Comparison of ENCODE assay signal across 8 cellular contexts in the genomic region with DNA sequence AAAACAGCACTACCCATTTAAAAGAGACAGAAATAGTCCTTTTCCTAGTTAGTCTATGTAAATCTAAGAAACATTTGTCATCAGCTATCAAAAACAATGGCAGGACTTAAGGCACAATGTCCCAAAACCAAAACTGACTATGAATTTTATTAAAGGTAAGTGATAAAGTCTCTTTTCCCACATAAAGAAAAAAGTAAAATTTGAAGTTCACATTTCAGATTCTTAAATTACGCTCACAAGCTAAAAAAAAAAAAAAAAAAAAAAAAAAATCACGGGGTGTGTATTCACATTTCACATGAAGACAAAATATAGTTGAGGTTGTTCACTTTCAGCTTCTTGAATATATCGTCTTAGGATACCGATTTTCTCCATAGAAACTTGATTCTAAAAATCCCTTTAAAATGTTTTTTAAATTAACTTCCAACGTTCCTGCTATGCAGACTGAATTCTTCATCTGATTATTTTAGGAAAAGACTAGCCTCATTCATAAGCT. TPM values are rescaled to one million over a fixed set of nuclear protein-coding genes. Genes with fewer than 3 reads are reported as not detected.
DNase-seq lines count a peak whose midpoint lies in the region; ATAC-seq, FAIRE-seq and TF ChIP-seq lines count a peak whose summit lies in the region.

No MANE protein-coding gene starts in this region.

- no peak for ATAC-seq in A549
- ATAC-seq in IMR-90 (ENCODE audit: low read depth): no peak
- no peak for ATAC-seq in HG03045 (IDR thresholded peaks at IDR 0.05; ENCODE audit: unreplicated experiment)
- ATAC-seq in HG03442 (IDR thresholded peaks at IDR 0.05; ENCODE audit: unreplicated experiment): no peak

- H3K27me3 ChIP-seq in IMR-90 (ENCODE audit: control insufficient read depth, insufficient read depth, low read length): no peaks in the 10 kb centered on the region
- H3K27me3 ChIP-seq in muscle layer of colon (ENCODE audit: control insufficient read depth in 1 of 2, insufficient read depth in 2 of 2, low read length in 2 of 2): no peaks in the 10 kb centered on the region

- peak overlapping the region; percentile 92; the same call in 1 of the 2 replicates for H3K14ac ChIP-seq in IMR-90 (replicated peaks; ENCODE audit: low read depth, low read length)

- no peaks in the 10 kb centered on the region for H3K9me3 ChIP-seq in A549
- no peaks in the 10 kb centered on the region for H3K9me3 ChIP-seq in IMR-90 (ENCODE audit: control insufficient read depth, insufficient read depth, low read length)
- no peaks in the 10 kb centered on the region for H3K9me3 ChIP-seq in muscle layer of colon (ENCODE audit: low read length)

- CTCF ChIA-PET in A549 (lab: Yijun Ruan, JAX) (interaction anchor here (0.8 to 1.7 kb wide), 8 partner anchors 13 to 731 kb away, joined by 3 to 19 read pairs (median 4); partner anchors contain the start of gene NUDT13), IMR-90 (lab: Yijun Ruan, JAX) (interaction anchor here (0.6 to 1.4 kb wide), 3 partner anchors 9 to 1466 kb away, joined by 3 to 6 read pairs (median 4); no protein-coding TSS in a partner anchor)

- peak overlapping the region; percentile 87 for H2BK5ac ChIP-seq in IMR-90 (ENCODE audit: low read depth, low read length, poor library complexity, severe bottlenecking)

- H4K91ac ChIP-seq in IMR-90 (ENCODE audit: insufficient read depth, low read depth, low read length): no peak overlapping the region

- H3K18ac ChIP-seq in IMR-90 (ENCODE audit: low read depth, low read length): peak overlapping the region; percentile 46; the same call in 1 of the 2 replicates

- no peaks in the 10 kb centered on the region; the same call in 1 of the 2 replicates for H3K9me1 ChIP-seq in IMR-90 (ENCODE audit: insufficient read depth, low read length)

- no peak overlapping the region for H2BK120ac ChIP-seq in IMR-90 (ENCODE audit: low read depth, low read length)

- H2BK15ac ChIP-seq in IMR-90 (ENCODE audit: low read depth, low read length): no peak overlapping the region

- POLR2A ChIA-PET in A549 (lab: Yijun Ruan, JAX): interaction anchor here (0.6 to 3.4 kb wide), 6 partner anchors 12 to 458 kb away, joined by 3 to 55 read pairs (median 5); partner anchors contain the start of genes ECD, FAM149B1 and NUDT13
- POLR2A ChIA-PET in IMR-90 (lab: Charles Lee; ENCODE audit: unreplicated experiment): interaction anchor here (0.5 to 0.6 kb wide), 5 partner anchors 15 to 275 kb away, joined by 4 to 18 read pairs (median 5); no protein-coding TSS in a partner anchor

- no peak for TF ChIP-seq CTCF in A549 (IDR thresholded peaks at IDR 0.05)
- TF ChIP-seq CTCF in IMR-90 (conservative IDR thresholded peaks at IDR 0.05; ENCODE audit: low read depth, low read length): no peak

- peak overlapping the region; percentile 72 for H3K4me2 ChIP-seq in A549
- H3K4me2 ChIP-seq in IMR-90 (ENCODE audit: low read depth, low read length): peak overlapping the region; percentile 92

- peaks cover 35% of the 10 kb centered on the region for H4K20me1 ChIP-seq in IMR-90 (ENCODE audit: insufficient read depth, low read length)

- H4K5ac ChIP-seq in IMR-90 (ENCODE audit: low read depth, low read length): peak overlapping the region; percentile 32; the same call in 1 of the 2 replicates

- H3K79me1 ChIP-seq in IMR-90 (ENCODE audit: low read depth in 1 of 2, low read length in 2 of 2): peaks cover 0 to 16% of the 10 kb centered on the region in 2 experiments; a peak in 2 of 4 replicates

- H3K4ac ChIP-seq in IMR-90 (ENCODE audit: low read depth, low read length): peak overlapping the region; percentile 24; the same call in 1 of the 2 replicates

- no TSS peak for BruUV-seq in IMR-90 (replicated peaks; lab: Mats Ljungman, UMichigan)

- 3% methylated on average over 5 of the region's 5 CpGs for WGBS in A549 (ENCODE audit: missing lambda C conversion rate)
- WGBS in IMR-90 (ENCODE audit: extremely low coverage in 2 of 2, insufficient read length in 1 of 2), 2 experiments: no CpG with 5 or more reads among the region's 5 CpGs

- H3K4me3 ChIP-seq in A549: peak overlapping the region; percentile 75
- peak overlapping the region; percentile 71 for H3K4me3 ChIP-seq in IMR-90 (ENCODE audit: insufficient read depth, low read depth, low read length)
- peak overlapping the region; percentile 86 to 92 for H3K4me3 ChIP-seq in muscle layer of colon (ENCODE audit: low read depth in 1 of 2, low read length in 2 of 2)

- no peak for TF ChIP-seq RAD21 in A549 (conservative IDR thresholded peaks at IDR 0.05 in 1 of 2, IDR thresholded peaks at IDR 0.05 in 1 of 2)
- TF ChIP-seq RAD21 in IMR-90 (IDR thresholded peaks at IDR 0.05; ENCODE audit: low read length): no peak

- TF ChIP-seq POLR2A in A549 (IDR thresholded peaks at IDR 0.05; ENCODE audit: low read length) (no peak), IMR-90 (IDR thresholded peaks at IDR 0.05; ENCODE audit: low read depth, low read length) (no peak)

- H3K56ac ChIP-seq in IMR-90 (ENCODE audit: extremely low read depth, insufficient read depth, low read length): peak overlapping the region; percentile 98

- H3K27ac ChIP-seq in A549 (peak overlapping the region; percentile 90 to 94), IMR-90 (ENCODE audit: insufficient read depth, low read length) (peak overlapping the region; percentile 91; the same call in 1 of the 2 replicates), caudate nucleus (ENCODE audit: low read depth, low read length) (peak overlapping the region; percentile 99), muscle layer of colon (ENCODE audit: low read depth, low read length) (peak overlapping the region; percentile 100)

- no peak for DNase-seq in A549 (ENCODE audit: low read depth in 1 of 2, low spot score in 1 of 2)
- no peak for DNase-seq in IMR-90
- no peak for DNase-seq in caudate nucleus (lab: John Stamatoyannopoulos, UW)
- DNase-seq in activated gamma-delta T cell treated with Interleukin-2 at 50 U/mL for 16 hours: no peak
- DNase-seq in GF-D8 (lab: John Stamatoyannopoulos, UW): no peak

- H3K36me3 ChIP-seq in IMR-90 (ENCODE audit: control insufficient read depth, insufficient read depth, low read length) (peaks cover 2% of the 10 kb centered on the region), muscle layer of colon (ENCODE audit: insufficient read depth, low read length) (no peaks in the 10 kb centered on the region)

- H3K23ac ChIP-seq in IMR-90 (ENCODE audit: low read depth, low read length): peak overlapping the region; percentile 62; the same call in 1 of the 2 replicates

- peaks cover 18% of the 10 kb centered on the region for H3K4me1 ChIP-seq in A549
- peaks cover 3% of the 10 kb centered on the region; the same call in 1 of the 2 replicates for H3K4me1 ChIP-seq in IMR-90 (ENCODE audit: control insufficient read depth, insufficient read depth, low read length)
- H3K4me1 ChIP-seq in muscle layer of colon (ENCODE audit: insufficient read depth, low read length): peaks cover 18% of the 10 kb centered on the region

- no peak overlapping the region for H2AK9ac ChIP-seq in IMR-90 (replicated peaks; ENCODE audit: low read depth, low read length, poor library complexity)

- no peak overlapping the region for H2AFZ ChIP-seq in IMR-90 (replicated peaks; ENCODE audit: low read length, poor library complexity)

- H4K8ac ChIP-seq in IMR-90 (ENCODE audit: low read depth in 2 of 2, low read length in 2 of 2): peak overlapping the region; percentile 70 to 90; a peak in 2 of 4 replicates

- FAIRE-seq in A549 (lab: Jason Lieb, UNC): no peak

- H2BK20ac ChIP-seq in IMR-90 (ENCODE audit: low read depth, low read length): no peak overlapping the region

- dilution Hi-C loops in IMR-90 (cut with HindIII; ENCODE audit: low sequenced_read_pairs, unreplicated experiment): no loop called here

- in situ Hi-C loops in IMR-90 (cut with MboI; ENCODE audit: low sequenced_read_pairs): no loop called here

- H3K9ac ChIP-seq in IMR-90 (ENCODE audit: low read depth, low read length) (peak overlapping the region; percentile 91), muscle layer of colon (ENCODE audit: low read length) (peak overlapping the region; percentile 91)

- TF ChIP-seq EP300 in A549 (IDR thresholded peaks at IDR 0.05): no peak

- intact Hi-C loops in IMR-90 (cut with micrococcal nuclease): no loop called here

- H2AK5ac ChIP-seq in IMR-90 (ENCODE audit: low read depth, low read length): no peak overlapping the region

TF ChIP-seq in A549, 52 proteins besides CTCF, POLR2A, EP300 and RAD21 (continues in another document):
- no peak for TF ChIP-seq ZSCAN20 (CRISPR knock-in tag; IDR thresholded peaks at IDR 0.05)

TF ChIP-seq in IMR-90, 13 proteins besides CTCF, POLR2A, EP300 and RAD21 (continues in another document):
- TF ChIP-seq SMC3 (IDR thresholded peaks at IDR 0.05; ENCODE audit: low read depth, low read length) (no peak), MAFK (IDR thresholded peaks at IDR 0.05; ENCODE audit: low read depth, low read length) (no peak), RCOR1 (IDR thresholded peaks at IDR 0.05; ENCODE audit: insufficient replicate concordance, low read length) (no peak), MAZ (IDR thresholded peaks at IDR 0.05; ENCODE audit: borderline replicate concordance, low read depth, low read length) (no peak)

RNA-seq across cellular contexts. Expression of gene P4HA1, which starts 1.6 kb away (rescaled TPM):
- polyA plus RNA-seq in A549 (2011; rRNA removed) (46.1 and 49.0 TPM in 2 replicates), A549 (2017; fragmentation: RNase III; extraction: RNeasy Plus Mini Kit Qiagen cat#74134 plus additional on column Dnase treatment) (20.6 to 23.7 TPM (median 22.6 TPM) in 3 replicates), IMR-90 (2012; rRNA removed) (133 and 178 TPM in 2 replicates)
- polyA plus RNA-seq in A549 (2012; cell fraction: cytosol; rRNA removed): 6.6 and 6.9 TPM in 2 replicates
- 4.4 and 6.5 TPM in 2 replicates for polyA plus RNA-seq in A549 (2012; cell fraction: nucleus; rRNA removed)
- polyA minus RNA-seq in A549 (2011; rRNA and poly(A)+ RNA removed): 9.3 and 12.4 TPM in 2 replicates
- total RNA-seq in IMR-90 (2012; rRNA removed): 241 and 376 TPM in 2 replicates
- 23.4 and 30.4 TPM in 2 replicates for polyA plus RNA-seq in IMR-90 (2012; cell fraction: cytosol; rRNA removed)
- polyA plus RNA-seq in IMR-90 (2012; cell fraction: nucleus; rRNA removed; ENCODE audit: low replicate concordance): 5.0 and 68.2 TPM in 2 replicates

RNA-seq across cellular contexts. Expression of gene NUDT13, which starts 15.2 kb away (rescaled TPM):
- polyA plus RNA-seq in A549 (2011; rRNA removed) (4.9 TPM in 2 replicates), A549 (2017; fragmentation: RNase III; extraction: RNeasy Plus Mini Kit Qiagen cat#74134 plus additional on column Dnase treatment) (3.5 to 4.3 TPM (median 3.8 TPM) in 3 replicates), IMR-90 (2012; rRNA removed) (1.3 and 1.7 TPM in 2 replicates)
- 2.6 and 2.7 TPM in 2 replicates for polyA plus RNA-seq in A549 (2012; cell fraction: cytosol; rRNA removed)
- polyA plus RNA-seq in A549 (2012; cell fraction: nucleus; rRNA removed): 1.8 and 4.5 TPM in 2 replicates
- 1.1 and 2.7 TPM in 2 replicates for polyA minus RNA-seq in A549 (2011; rRNA and poly(A)+ RNA removed)
- 0.90 and 1.1 TPM in 2 replicates for total RNA-seq in IMR-90 (2012; rRNA removed)
- 0.35 and 0.52 TPM in 2 replicates for polyA plus RNA-seq in IMR-90 (2012; cell fraction: cytosol; rRNA removed)
- polyA plus RNA-seq in IMR-90 (2012; cell fraction: nucleus; rRNA removed; ENCODE audit: low replicate concordance): 0.97 and 5.1 TPM in 2 replicates
